ENCODE assay signal across 11 cellular contexts in genomic region chr3:105355355-105356063, GRCh38. TPM values are rescaled to one million over a fixed set of nuclear protein-coding genes. Genes with fewer than 3 reads are reported as not detected.
DNase-seq lines count a peak whose midpoint lies in the region; ATAC-seq and TF ChIP-seq lines count a peak whose summit lies in the region.
"Had no signal": no experiment of that assay in that cellular context is flagged by ENCODE, and none has a peak within 500 bp of the region (broad histone marks: within the 10 kb centered on the region; RNA-seq: fewer than 3 reads in every experiment).

No MANE protein-coding gene starts in this region.

- H3K9me3 Mint-ChIP-seq in HFFc6 = no peaks in the 10 kb centered on the region; the same call in 1 of the 2 replicates
- no peaks in the 10 kb centered on the region for H3K9me3 Mint-ChIP-seq in activated naive CD8-positive, alpha-beta T cell treated with anti-CD3 and anti-CD28 coated beads, Interleukin-2, amount 50 U/mL, for 24 hours

- no peak for TF ChIP-seq EP300 in tibial nerve (IDR thresholded peaks at IDR 0.05)

- TF ChIP-seq POLR2A in adrenal gland (IDR thresholded peaks at IDR 0.05) = no peak
- TF ChIP-seq POLR2A in tibial nerve (IDR thresholded peaks at IDR 0.05) = no peak

- peak; percentile 47 for ATAC-seq in activated naive CD8-positive, alpha-beta T cell treated with anti-CD3 and anti-CD28 coated beads, Interleukin-2, amount 50 U/mL, for 24 hours
- ATAC-seq in esophagus mucosa = no peak

- peaks cover 3% of the 10 kb centered on the region for H3K79me2 ChIP-seq in ACC112 (ENCODE audit: control insufficient read depth, insufficient read depth, low read length, unreplicated experiment)

- H3K9me3 ChIP-seq in mesodermal cell (ENCODE audit: control insufficient read depth, low read length) = no peaks in the 10 kb centered on the region
- H3K9me3 ChIP-seq in adrenal gland (replicated peaks in 1 of 3) = no peaks in the 10 kb centered on the region
- H3K9me3 ChIP-seq in tibial nerve = no peaks in the 10 kb centered on the region

- H3K27ac ChIP-seq in ACC112 (ENCODE audit: low read depth, low read length) = peak overlapping the region; percentile 16; the same call in 1 of the 2 replicates
- peak overlapping the region; percentile 48 for H3K27ac ChIP-seq in mesodermal cell (ENCODE audit: low read depth, low read length, severe bottlenecking)
- no peak overlapping the region for H3K27ac ChIP-seq in adrenal gland
- H3K27ac ChIP-seq in tibial nerve = no peak overlapping the region
- H3K27ac ChIP-seq: BLaER1 had no signal

- peaks cover 96% of the 10 kb centered on the region for H3K4me1 Mint-ChIP-seq in HFFc6 (ENCODE audit: low read depth)
- H3K4me1 Mint-ChIP-seq in activated naive CD8-positive, alpha-beta T cell treated with anti-CD3 and anti-CD28 coated beads, Interleukin-2, amount 50 U/mL, for 24 hours = peaks cover 31% of the 10 kb centered on the region

- DNase-seq in HFFc6 = peak; percentile 68
- DNase-seq in activated naive CD8-positive, alpha-beta T cell treated with anti-CD3 and anti-CD28 coated beads, Interleukin-2, amount 50 U/mL, for 24 hours = no peak
- DNase-seq in adrenal gland = no peak
- DNase-seq in tibial nerve (ENCODE audit: low spot score in 2 of 2) = no peak
- no peak for DNase-seq in SHP77 (lab: John Stamatoyannopoulos, UW)
- DNase-seq: erythroblast, NCI-H187 had no signal

- peak overlapping the region; percentile 4 for H3K4me3 Mint-ChIP-seq in HFFc6
- no peak overlapping the region for H3K4me3 Mint-ChIP-seq in activated naive CD8-positive, alpha-beta T cell treated with anti-CD3 and anti-CD28 coated beads, Interleukin-2, amount 50 U/mL, for 24 hours

- no peaks in the 10 kb centered on the region for H3K27me3 Mint-ChIP-seq in HFFc6 (ENCODE audit: insufficient read depth)
- H3K27me3 Mint-ChIP-seq in activated naive CD8-positive, alpha-beta T cell treated with anti-CD3 and anti-CD28 coated beads, Interleukin-2, amount 50 U/mL, for 24 hours = peaks cover 40% of the 10 kb centered on the region

- intact Hi-C loops in adrenal gland (cut with DNase I) = no loop called here

- H3K27me3 ChIP-seq in ACC112 (ENCODE audit: insufficient read depth, low read length) (no peaks in the 10 kb centered on the region), adrenal gland (no peaks in the 10 kb centered on the region), tibial nerve (peaks cover 0 to 5% of the 10 kb centered on the region in 2 donors)
- H3K27me3 ChIP-seq: BLaER1 had no signal

- TF ChIP-seq CTCF in HFFc6 (IDR thresholded peaks at IDR 0.05) (no peak), adrenal gland (IDR thresholded peaks at IDR 0.05) (no peak), tibial nerve (IDR thresholded peaks at IDR 0.05) (no peak)

- H2AFZ ChIP-seq in ACC112 (ENCODE audit: low read length, unreplicated experiment) = peak overlapping the region; percentile 68

- H3K4me1 ChIP-seq in ACC112 (ENCODE audit: control insufficient read depth, insufficient read depth, low read length, unreplicated experiment) (peaks cover 73% of the 10 kb centered on the region), mesodermal cell (ENCODE audit: control insufficient read depth, insufficient read depth, low read length, poor library complexity, severe bottlenecking) (peaks cover 24% of the 10 kb centered on the region), adrenal gland (replicated peaks in 1 of 2) (peaks cover 4 to 8% of the 10 kb centered on the region in 2 donors), tibial nerve (peaks cover 0 to 4% (median 0%) of the 10 kb centered on the region in 4 donors)
- H3K4me1 ChIP-seq: BLaER1 had no signal

- 71 to 78% methylated on average over 2 of the region's 2 CpGs for WGBS in mesodermal cell (ENCODE audit: insufficient coverage in 2 of 2), 2 experiments
- 73 to 82% (median 78%) methylated on average over 2 of the region's 2 CpGs for WGBS in adrenal gland, 4 donors
- WGBS in tibial nerve, 2 donors = 67 to 86% methylated on average over 2 of the region's 2 CpGs

- H3K36me3 ChIP-seq in ACC112 (ENCODE audit: insufficient read depth, low read length) (no peaks in the 10 kb centered on the region), mesodermal cell (ENCODE audit: control insufficient read depth, insufficient read depth, low read length) (no peaks in the 10 kb centered on the region), adrenal gland (replicated peaks in 1 of 2) (no peaks in the 10 kb centered on the region), tibial nerve (no peaks in the 10 kb centered on the region)
- H3K36me3 ChIP-seq: BLaER1 had no signal

- H3K4me3 ChIP-seq in ACC112 (ENCODE audit: low read depth, low read length) (no peak overlapping the region; the same call in 1 of the 2 replicates), mesodermal cell (ENCODE audit: extremely low read depth, insufficient read depth, low read length, poor library complexity, severe bottlenecking) (no peak overlapping the region), adrenal gland (no peak overlapping the region), tibial nerve (no peak overlapping the region)
- H3K4me3 ChIP-seq: BLaER1 had no signal

- peaks cover 4% of the 10 kb centered on the region; the same call in 1 of the 2 replicates for H3K36me3 Mint-ChIP-seq in HFFc6 (ENCODE audit: low read depth)
- H3K36me3 Mint-ChIP-seq in activated naive CD8-positive, alpha-beta T cell treated with anti-CD3 and anti-CD28 coated beads, Interleukin-2, amount 50 U/mL, for 24 hours (ENCODE audit: low read depth) = no peaks in the 10 kb centered on the region

- H3K27ac Mint-ChIP-seq in HFFc6 = peak overlapping the region; percentile 94
- H3K27ac Mint-ChIP-seq in activated naive CD8-positive, alpha-beta T cell treated with anti-CD3 and anti-CD28 coated beads, Interleukin-2, amount 50 U/mL, for 24 hours = no peak overlapping the region

RNA-seq across cellular contexts. Expression of gene ALCAM, which starts 11.2 kb away (rescaled TPM):
- 100 to 1,000 TPM; 307 to 420 (median 361) TPM for total RNA-seq in HFFc6 (2021; fragmentation: NEBNext Ultra II Directional; extraction: Animal tissue kit (Norgen Biotek cat#: 25700))
- 77.3 TPM for polyA plus RNA-seq in mesodermal cell (2013, experiment 1 of 2)
- polyA plus RNA-seq in mesodermal cell (2013, experiment 2 of 2) = 98.1 TPM
- 4.7 TPM for total RNA-seq in esophagus mucosa
- 10 to 100 TPM; 11.3 to 40.3 (median 23.9) TPM for total RNA-seq in adrenal gland
- polyA plus RNA-seq in adrenal gland = 10 to 100 TPM in 2 of 3 donors, 1 to 10 TPM in 1; 9.1 to 40.9 (median 17.5) TPM
- 10 to 100 TPM; 23.9 to 45.2 (median 40.5) TPM for total RNA-seq in tibial nerve

Comparison
In these comparisons a context has a peak if more than half of its experiments do, and no peak if none do; other contexts are left out.
1. H3K27ac ChIP-seq: peak in ACC112 (single experiment) and mesodermal cell (single experiment); none in adrenal gland (0 of 5) and tibial nerve (0 of 4).
2. RNA of gene ALCAM, which starts 11.2 kb away (total RNA-seq): 307 to 420 TPM in HFFc6; 23.9 to 45.2 TPM in tibial nerve, 11.3 to 40.3 TPM in adrenal gland and 4.7 TPM in esophagus mucosa (single experiment); every median in the first group is over 4 times any median in the second.